ENCODE assay signal across 26 cellular contexts in genomic region chr20:61830956-61831355, GRCh38.
"Had no signal": no experiment of that assay in that cellular context is flagged by ENCODE, and none has a peak within 500 bp of the region (broad histone marks: within the 10 kb centered on the region; RNA-seq: fewer than 3 reads in every experiment).

No MANE protein-coding gene starts in this region.

- DNase-seq: activated B cell treated with CpG ODN at 0.5 μM for 24 hours; activated CD4-positive, alpha-beta T cell treated with anti-CD3 and anti-CD28 coated beads for 48 hours; activated CD4-positive, alpha-beta T cell treated with anti-CD3 and anti-CD28 coated beads, Interleukin-2, amount 50 U/mL, for 1 hour; activated CD4-positive, alpha-beta T cell treated with anti-CD3 and anti-CD28 coated beads, Interleukin-2, amount 50 U/mL, for 48 hours; activated CD8-positive, alpha-beta memory T cell treated with anti-CD3 and anti-CD28 coated beads for 24 hours; activated CD8-positive, alpha-beta T cell treated with anti-CD3 and anti-CD28 coated beads for 36 hours; activated effector memory CD4-positive, alpha-beta T cell treated with Interleukin-2 at 50 U/mL for 16 hours; activated gamma-delta T cell treated with Interleukin-2 at 50 U/mL for 16 hours; activated naive CD4-positive, alpha-beta T cell treated with anti-CD3 and anti-CD28 coated beads, Interleukin-2, amount 50 U/mL, for 16 hours; activated naive CD4-positive, alpha-beta T cell treated with Interleukin-2 at 50 U/mL for 16 hours; activated T-cell treated with anti-CD3 and anti-CD28 coated beads, Interleukin-2, amount 50 U/mL, for 4 hours; amniotic stem cell; anterior cingulate cortex; brain microvascular endothelial cell; dorsolateral prefrontal cortex; effector memory CD4-positive, alpha-beta T cell; endodermal cell; foreskin fibroblast; T-helper 1 cell; T-helper 17 cell; T1000; WERI-Rb-1 had no signal

- H3K4me3 ChIP-seq: coronary artery, dorsolateral prefrontal cortex had no signal

- H3K27ac ChIP-seq: brain microvascular endothelial cell, coronary artery, dorsolateral prefrontal cortex, WERI-Rb-1 had no signal

- H3K27me3 ChIP-seq: brain microvascular endothelial cell had no signal

- ATAC-seq: activated CD4-positive, CD25-positive, alpha-beta regulatory T cell treated with anti-CD3 and anti-CD28 coated beads, Interleukin-2, amount 50 U/mL, for 24 hours; activated CD8-positive, alpha-beta T cell treated with anti-CD3 and anti-CD28 coated beads for 36 hours; activated T-cell treated with anti-CD3 and anti-CD28 coated beads, Interleukin-2, amount 50 U/mL, for 4 hours; activated T-helper 17 cell treated with anti-CD3 and anti-CD28 coated beads, Interleukin-2, amount 50 U/mL, for 72 hours; esophagus mucosa; T-helper 17 cell had no signal

- H3K36me3 ChIP-seq: brain microvascular endothelial cell, WERI-Rb-1 had no signal
